8 cellular contexts compared by ENCODE assay signal in genomic region chr9:121300283-121301119, GRCh38. TPM values are rescaled to one million over a fixed set of nuclear protein-coding genes. Genes with fewer than 3 reads are reported as not detected.
DNase-seq lines count a peak whose midpoint lies in the region; ATAC-seq, FAIRE-seq and TF ChIP-seq lines count a peak whose summit lies in the region.

No MANE protein-coding gene starts in this region.

- H3K4me3 Mint-ChIP-seq in IgD-negative memory B cell: peak overlapping the region; percentile 21 to 93 (median 80)
- H3K4me3 Mint-ChIP-seq in naive thymus-derived CD8-positive, alpha-beta T cell: peak overlapping the region; percentile 57 to 90 (median 81)

- no peak for DNase-seq in A549 (ENCODE audit: low read depth in 1 of 2, low spot score in 1 of 2)
- no peak for DNase-seq in naive thymus-derived CD8-positive, alpha-beta T cell
- DNase-seq in GM10248 (ENCODE audit: extremely low spot score): no peak
- DNase-seq in 8988T: no peak
- no peak for DNase-seq in HuH-7.5 (ENCODE audit: low spot score)
- no peak for DNase-seq in A172 (ENCODE audit: low spot score)

- no peaks in the 10 kb centered on the region for H3K9me3 Mint-ChIP-seq in IgD-negative memory B cell
- no peaks in the 10 kb centered on the region for H3K9me3 Mint-ChIP-seq in naive thymus-derived CD8-positive, alpha-beta T cell

- TF ChIP-seq EP300 in A549 (IDR thresholded peaks at IDR 0.05): no peak

- FAIRE-seq in A549 (lab: Jason Lieb, UNC): no peak

- POLR2A ChIA-PET in A549 (lab: Yijun Ruan, JAX): no interaction called here
- POLR2A ChIA-PET in naive thymus-derived CD8-positive, alpha-beta T cell (lab: Charles Lee): no interaction called here
- POLR2A ChIA-PET in GM10248 (lab: Yijun Ruan, JAX): no interaction called here

- H3K36me3 ChIP-seq in ectodermal cell (ENCODE audit: control insufficient read depth, insufficient read depth, low read length): no peaks in the 10 kb centered on the region

- CTCF ChIA-PET in A549 (lab: Yijun Ruan, JAX): interaction anchor here (0.6 to 11.6 kb wide), 7 partner anchors 12 to 22 kb away, joined by 3 to 127 read pairs (median 4); no protein-coding TSS in a partner anchor
- CTCF ChIA-PET in GM10248 (lab: Yijun Ruan, JAX): interaction anchor here (0.7 to 1.0 kb wide), 2 partner anchors 17 to 23 kb away, joined by 3 read pairs; no protein-coding TSS in a partner anchor

- peak overlapping the region in 2 of 3 donors; percentile 17 to 88 for H3K27ac Mint-ChIP-seq in IgD-negative memory B cell
- H3K27ac Mint-ChIP-seq in naive thymus-derived CD8-positive, alpha-beta T cell: peak overlapping the region in 6 of 10 donors; percentile 0 to 71 (median 54)

- H3K4me1 Mint-ChIP-seq in IgD-negative memory B cell: peaks cover 19 to 31% (median 24%) of the 10 kb centered on the region in 3 donors
- peaks cover 7 to 22% (median 20%) of the 10 kb centered on the region in 4 donors for H3K4me1 Mint-ChIP-seq in naive thymus-derived CD8-positive, alpha-beta T cell

- no peak for TF ChIP-seq RAD21 in A549 (conservative IDR thresholded peaks at IDR 0.05 in 1 of 2, IDR thresholded peaks at IDR 0.05 in 1 of 2)

- H3K4me3 ChIP-seq in A549 (peak overlapping the region; percentile 60), ectodermal cell (ENCODE audit: insufficient read depth, low read depth, low read length) (peak overlapping the region; percentile 33)

- H3K36me3 Mint-ChIP-seq in IgD-negative memory B cell: no peaks in the 10 kb centered on the region
- peaks cover 0 to 4% (median 0%) of the 10 kb centered on the region in 3 donors for H3K36me3 Mint-ChIP-seq in naive thymus-derived CD8-positive, alpha-beta T cell

- 64% methylated on average over 13 of the region's 13 CpGs for WGBS in A549 (ENCODE audit: missing lambda C conversion rate)
- 74 to 75% methylated on average over 13 of the region's 13 CpGs for WGBS in ectodermal cell, 2 experiments

- no peak for ATAC-seq in A549
- no peak for ATAC-seq in naive thymus-derived CD8-positive, alpha-beta T cell

- peaks cover 40% of the 10 kb centered on the region for H3K4me1 ChIP-seq in A549
- peaks cover 21% of the 10 kb centered on the region for H3K4me1 ChIP-seq in ectodermal cell (ENCODE audit: control insufficient read depth, insufficient read depth, low read length)

- peak overlapping the region; percentile 96 for H3K4me2 ChIP-seq in A549

- no peaks in the 10 kb centered on the region for H3K9me3 ChIP-seq in A549
- H3K9me3 ChIP-seq in ectodermal cell (ENCODE audit: control insufficient read depth, low read length): no peaks in the 10 kb centered on the region

- H3K27ac ChIP-seq in A549: peak overlapping the region; percentile 68 to 84
- no peak overlapping the region for H3K27ac ChIP-seq in ectodermal cell (ENCODE audit: insufficient read depth, low read depth, low read length, poor library complexity, severe bottlenecking)

- peaks cover 3% of the 10 kb centered on the region for H3K27me3 Mint-ChIP-seq in IgD-negative memory B cell
- H3K27me3 Mint-ChIP-seq in naive thymus-derived CD8-positive, alpha-beta T cell: peaks cover 5 to 14% (median 8%) of the 10 kb centered on the region in 5 donors

- TF ChIP-seq CTCF in A549 (IDR thresholded peaks at IDR 0.05) (no peak), GM10248 (IDR thresholded peaks at IDR 0.05; ENCODE audit: control extremely low read depth, extremely low read depth, low read depth, missing control alignments) (no peak)

- H3K27me3 ChIP-seq in ectodermal cell (ENCODE audit: control insufficient read depth, insufficient read depth, low read length, poor library complexity, severe bottlenecking): peaks cover 16% of the 10 kb centered on the region

- TF ChIP-seq POLR2A in A549 (IDR thresholded peaks at IDR 0.05; ENCODE audit: low read length): no peak

TF ChIP-seq in A549, 52 proteins besides CTCF, POLR2A, EP300 and RAD21:
- TF ChIP-seq KDM5A (IDR thresholded peaks at IDR 0.05): no peak
- no peak for TF ChIP-seq BCL3 (IDR thresholded peaks at IDR 0.05)

RNA-seq across cellular contexts. Expression of gene GSN, which starts 32.5 kb away (rescaled TPM):
- polyA plus RNA-seq in A549 (2011; rRNA removed): 77.2 and 88.5 TPM in 2 replicates
- polyA plus RNA-seq in A549 (2012; cell fraction: cytosol; rRNA removed): 39.8 and 42.0 TPM in 2 replicates
- 76.2 and 84.7 TPM in 2 replicates for polyA plus RNA-seq in A549 (2012; cell fraction: nucleus; rRNA removed)
- 24.5 to 36.5 TPM (median 33.7 TPM) in 3 replicates for polyA plus RNA-seq in A549 (2017; fragmentation: RNase III; extraction: RNeasy Plus Mini Kit Qiagen cat#74134 plus additional on column Dnase treatment)
- polyA minus RNA-seq in A549 (2011; rRNA and poly(A)+ RNA removed): 110 TPM in 2 replicates
- 69.4 TPM for polyA plus RNA-seq in IgD-negative memory B cell
- 84.5 TPM for polyA plus RNA-seq in ectodermal cell (2013, experiment 1 of 4)
- 93.5 TPM for polyA plus RNA-seq in ectodermal cell (2013, experiment 2 of 4)
- 70.9 TPM for polyA plus RNA-seq in ectodermal cell (2013, experiment 3 of 4)
- polyA plus RNA-seq in ectodermal cell (2013, experiment 4 of 4): 76.8 TPM
- total RNA-seq in naive thymus-derived CD8-positive, alpha-beta T cell: 1 to 10 TPM; 7.0 to 7.9 TPM
- 1 to 10 TPM; 2.0 to 3.3 (median 3.0) TPM for polyA plus RNA-seq in naive thymus-derived CD8-positive, alpha-beta T cell
- total RNA-seq in A172 (2014; rRNA removed; shearing (Covaris generic)): 162 and 164 TPM in 2 replicates

Comparison
In these comparisons a context has a peak if more than half of its experiments do, and no peak if none do; other contexts are left out.
1. RNA of gene GSN, which starts 32.5 kb away (polyA plus RNA-seq): 24.5 to 88.5 TPM in A549 and 69.4 TPM in IgD-negative memory B cell (single experiment); 2.0 to 3.3 TPM in naive thymus-derived CD8-positive, alpha-beta T cell; every median in the first group is over 4 times any median in the second.